14 cellular contexts compared by ENCODE assay signal in genomic region chr6:134093007-134093573, GRCh38. TPM values are rescaled to one million over a fixed set of nuclear protein-coding genes. Genes with fewer than 3 reads are reported as not detected.
DNase-seq lines count a peak whose midpoint lies in the region; ATAC-seq and FAIRE-seq lines count a peak whose summit lies in the region.
"Had no signal": no experiment of that assay in that cellular context is flagged by ENCODE, and none has a peak within 500 bp of the region (broad histone marks: within the 10 kb centered on the region; RNA-seq: fewer than 3 reads in every experiment).

No MANE protein-coding gene starts in this region.

- peak; percentile 7 for DNase-seq in NCI-H2107 (lab: John Stamatoyannopoulos, UW)
- peak; percentile 29 for DNase-seq in foreskin melanocyte
- DNase-seq in stimulated activated CD4-positive, alpha-beta T cell treated with anti-CD3 and anti-CD28 coated beads, Interleukin-2, amount 100 ng/mL, for 48 hours: no peak
- DNase-seq in NCI-H1105 (lab: John Stamatoyannopoulos, UW): no peak
- DNase-seq in small intestine: no peak
- no peak for DNase-seq in HuH-7 (ENCODE audit: low spot score)
- DNase-seq: activated CD4-positive, alpha-beta memory T cell treated with anti-CD3 and anti-CD28 coated beads, Interleukin-2, amount 10 ng/mL, durations not matched to agents 7 days and 5 days; COR-L47; HCEC 1CT; immature natural killer cell; NCI-H2081; right lobe of liver had no signal

- no peak overlapping the region for H3K4me3 ChIP-seq in small intestine (ENCODE audit: low read depth in 1 of 2, low read length in 2 of 2)
- H3K4me3 ChIP-seq: right lobe of liver had no signal

- no peaks in the 10 kb centered on the region for H3K27me3 ChIP-seq in small intestine (ENCODE audit: control insufficient read depth in 2 of 2, insufficient read depth in 2 of 2, low read length in 2 of 2)
- H3K27me3 ChIP-seq: right lobe of liver had no signal

- no peaks in the 10 kb centered on the region for H3K36me3 ChIP-seq in small intestine (ENCODE audit: control insufficient read depth in 2 of 2, insufficient read depth in 2 of 2, low read length in 2 of 2)
- H3K36me3 ChIP-seq: right lobe of liver had no signal

- 69 to 81% (median 75%) methylated on average over 4 of the region's 4 CpGs for WGBS in small intestine, 3 donors

- H3K9me3 ChIP-seq in small intestine (ENCODE audit: control insufficient read depth, low read depth): no peaks in the 10 kb centered on the region
- H3K9me3 ChIP-seq: right lobe of liver had no signal

- no peaks in the 10 kb centered on the region for H3K4me1 ChIP-seq in small intestine (ENCODE audit: control insufficient read depth in 2 of 2, insufficient read depth in 1 of 2, low read depth in 1 of 2, low read length in 1 of 2)
- H3K4me1 ChIP-seq: right lobe of liver had no signal

- no peak overlapping the region for H3K27ac ChIP-seq in small intestine (ENCODE audit: low read depth in 1 of 2, low read length in 1 of 2)
- H3K27ac ChIP-seq: right lobe of liver had no signal

- no peak for FAIRE-seq in small intestine (lab: Jason Lieb, UNC)

- ATAC-seq in GM18907 (IDR thresholded peaks at IDR 0.05; ENCODE audit: unreplicated experiment) (peak; percentile 81), HG02610 (IDR thresholded peaks at IDR 0.05; ENCODE audit: unreplicated experiment) (peak; percentile 50)

RNA-seq across cellular contexts. Expression of gene SLC2A12, which starts 40.7 kb away (rescaled TPM):
- polyA plus RNA-seq in small intestine: 1 to 10 TPM in 2 of 3 donors, under 1 TPM in 1; 0.39 to 1.6 (median 1.1) TPM

Comparison
In these comparisons a context has a peak if more than half of its experiments do, and no peak if none do; other contexts are left out.
1. DNase-seq: peak in NCI-H2107 (single experiment) and foreskin melanocyte (single experiment); none in stimulated activated CD4-positive, alpha-beta T cell treated with anti-CD3 and anti-CD28 coated beads, Interleukin-2, amount 100 ng/mL, for 48 hours (0 of 2), NCI-H1105 (single experiment), small intestine (single experiment) and HuH-7 (single experiment).